22 cellular contexts compared by ENCODE assay signal in the genomic region with DNA sequence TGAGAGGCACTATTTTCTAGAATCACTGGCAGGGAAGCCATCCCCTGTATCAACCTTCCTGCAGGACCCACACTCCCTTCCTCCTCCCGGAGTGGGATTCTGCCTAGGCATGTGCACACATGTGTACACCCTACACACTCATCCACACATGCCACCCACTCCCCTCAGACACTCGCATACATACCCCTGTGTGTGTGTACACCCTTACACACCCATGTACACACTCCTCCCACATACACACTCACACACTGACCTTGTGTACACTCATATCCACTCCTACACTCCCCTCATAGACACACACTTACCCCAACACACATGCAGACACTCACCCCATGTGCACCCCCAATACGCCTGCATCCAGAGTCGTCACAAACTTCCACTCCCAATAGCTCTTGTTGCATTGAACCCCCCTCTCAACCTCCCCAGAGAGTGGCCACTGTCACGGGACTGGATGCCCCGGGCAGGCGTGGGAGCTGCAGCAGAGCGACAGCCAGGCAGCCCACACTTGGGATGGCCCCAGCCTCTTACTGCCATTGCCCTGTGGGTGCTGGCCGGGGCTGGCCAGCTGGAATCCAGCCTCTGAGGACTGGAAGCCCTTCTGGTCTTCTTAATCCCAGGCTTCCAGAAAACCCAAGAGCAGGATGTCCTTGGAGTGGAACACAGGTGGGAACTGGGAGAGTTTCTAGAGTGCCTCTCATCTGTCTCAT.
DNase-seq lines count a peak whose midpoint lies in the region; ATAC-seq, FAIRE-seq and TF ChIP-seq lines count a peak whose summit lies in the region.
"Had no signal": no experiment of that assay in that cellular context is flagged by ENCODE, and none has a peak within 500 bp of the region (broad histone marks: within the 10 kb centered on the region; RNA-seq: fewer than 3 reads in every experiment).

No MANE protein-coding gene starts in this region.

- no peaks in the 10 kb centered on the region for H3K9me3 ChIP-seq in naive thymus-derived CD4-positive, alpha-beta T cell (ENCODE audit: control insufficient read depth in 2 of 3, low read length in 3 of 3)
- no peaks in the 10 kb centered on the region for H3K9me3 ChIP-seq in upper lobe of right lung
- H3K9me3 ChIP-seq: A549, HAP-1 had no signal

- H3K4me1 ChIP-seq in naive thymus-derived CD4-positive, alpha-beta T cell (ENCODE audit: control insufficient read depth in 2 of 2, insufficient read depth in 2 of 2, low read length in 2 of 2): no peaks in the 10 kb centered on the region
- H3K4me1 ChIP-seq in upper lobe of right lung (no peaks in the 10 kb centered on the region), mesendoderm (ENCODE audit: control insufficient read depth, low read depth, low read length) (peaks cover 10% of the 10 kb centered on the region)
- H3K4me1 ChIP-seq: A549, HAP-1 had no signal

- H3K36me3 ChIP-seq in bronchial epithelial cell (ENCODE audit: control insufficient read depth, insufficient read depth, low read length) (no peaks in the 10 kb centered on the region), upper lobe of right lung (no peaks in the 10 kb centered on the region), mesendoderm (ENCODE audit: control insufficient read depth, insufficient read depth, low read length) (no peaks in the 10 kb centered on the region)
- no peaks in the 10 kb centered on the region for H3K36me3 ChIP-seq in naive thymus-derived CD4-positive, alpha-beta T cell (ENCODE audit: control insufficient read depth in 2 of 3, insufficient read depth in 3 of 3, low read length in 3 of 3)
- H3K36me3 ChIP-seq: HAP-1 had no signal

- CTCF ChIA-PET in naive thymus-derived CD4-positive, alpha-beta T cell (lab: Charles Lee): no interaction called here

- no peak overlapping the region for H3K4ac ChIP-seq in mesendoderm (ENCODE audit: low read depth, low read length)

- H3K27me3 ChIP-seq in bronchial epithelial cell (ENCODE audit: control insufficient read depth, insufficient read depth, low read length) (no peaks in the 10 kb centered on the region), upper lobe of right lung (no peaks in the 10 kb centered on the region), mesendoderm (ENCODE audit: insufficient read depth, low read length, poor library complexity) (no peaks in the 10 kb centered on the region)
- H3K27me3 ChIP-seq in naive thymus-derived CD4-positive, alpha-beta T cell (ENCODE audit: control insufficient read depth in 2 of 2, insufficient read depth in 2 of 2, low read length in 2 of 2): no peaks in the 10 kb centered on the region

- H3K79me2 ChIP-seq in mesendoderm (ENCODE audit: control insufficient read depth, insufficient read depth, low read length): no peaks in the 10 kb centered on the region

- no peak for TF ChIP-seq CTCF in natural killer cell (IDR thresholded peaks at IDR 0.05)
- no peak for TF ChIP-seq CTCF in bronchial epithelial cell (IDR thresholded peaks at IDR 0.05; ENCODE audit: insufficient read depth, low read length, severe bottlenecking)
- no peak for TF ChIP-seq CTCF in upper lobe of right lung (IDR thresholded peaks at IDR 0.05)

- H3K27ac Mint-ChIP-seq in natural killer cell: peak overlapping the region; percentile 9 to 81
- no peak overlapping the region for H3K27ac Mint-ChIP-seq in natural killer cell treated with Interleukin-12 subunit alpha and Interleukin-12 subunit beta and Interleukin-15 and Interleukin-18, amount 100 ng/mL, for 72 hours
- H3K27ac Mint-ChIP-seq in naive thymus-derived CD4-positive, alpha-beta T cell: no peak overlapping the region
- H3K27ac Mint-ChIP-seq: CD8-positive, alpha-beta T cell; GM23338 had no signal

- intact Hi-C loops in natural killer cell (cut with micrococcal nuclease) (no loop called here), upper lobe of right lung (cut with DNase I) (no loop called here)
- intact Hi-C loops in naive thymus-derived CD4-positive, alpha-beta T cell (cut with micrococcal nuclease): no loop called here

- no peak overlapping the region for H4K5ac ChIP-seq in mesendoderm (ENCODE audit: low read length)

- no peak overlapping the region for H3K4me2 ChIP-seq in mesendoderm (ENCODE audit: low read length)
- H3K4me2 ChIP-seq: A549, GM23338, PC-9 had no signal

- DNase-seq in natural killer cell (no peak), bronchial epithelial cell (ENCODE audit: low read depth) (no peak), upper lobe of right lung (no peak), mesendoderm (no peak), NCI-H226 (no peak), activated T-cell treated with anti-CD3 and anti-CD28 coated beads for 4 hours (no peak)
- no peak for DNase-seq in natural killer cell treated with Interleukin-12 subunit alpha and Interleukin-12 subunit beta and Interleukin-15 and Interleukin-18, amount 100 ng/mL, for 72 hours (ENCODE audit: low spot score)
- DNase-seq in naive thymus-derived CD4-positive, alpha-beta T cell: no peak
- DNase-seq: AML-193; CD8-positive, alpha-beta T cell; DMS 273 treated with DMSO at 0.1 percent for 48 hours; EL; GDM1; KBM-7; NCI-H526 treated with DMSO at 0.1 percent for 48 hours; PC-9 had no signal

- H2BK5ac ChIP-seq in mesendoderm (ENCODE audit: low read length): no peak overlapping the region

- peak; percentile 96 for FAIRE-seq in bronchial epithelial cell (lab: Jason Lieb, UNC)
- FAIRE-seq: A549, GM12878 had no signal

- no peak overlapping the region for H3K23ac ChIP-seq in mesendoderm (ENCODE audit: low read length)

- H3K9me3 Mint-ChIP-seq in natural killer cell: no peaks in the 10 kb centered on the region
- H3K9me3 Mint-ChIP-seq in natural killer cell treated with Interleukin-12 subunit alpha and Interleukin-12 subunit beta and Interleukin-15 and Interleukin-18, amount 100 ng/mL, for 72 hours: no peaks in the 10 kb centered on the region
- H3K9me3 Mint-ChIP-seq in naive thymus-derived CD4-positive, alpha-beta T cell: peaks cover 0 to 1% (median 0%) of the 10 kb centered on the region in 11 donors
- H3K9me3 Mint-ChIP-seq: CD8-positive, alpha-beta T cell; GM23338 had no signal

- POLR2A ChIA-PET in naive thymus-derived CD4-positive, alpha-beta T cell (lab: Charles Lee): no interaction called here

- H2BK15ac ChIP-seq in mesendoderm (replicated peaks; ENCODE audit: low read depth): no peak overlapping the region

- H3K18ac ChIP-seq in mesendoderm (ENCODE audit: low read length): no peak overlapping the region

- no CpG with 5 or more reads among the region's 9 CpGs for WGBS in mesendoderm (ENCODE audit: extremely low coverage, insufficient coverage, low lambda C conversion rate)

- H3K56ac ChIP-seq in mesendoderm (ENCODE audit: low read length): no peak overlapping the region

- no peaks in the 10 kb centered on the region for H3K36me3 Mint-ChIP-seq in natural killer cell
- no peaks in the 10 kb centered on the region for H3K36me3 Mint-ChIP-seq in natural killer cell treated with Interleukin-12 subunit alpha and Interleukin-12 subunit beta and Interleukin-15 and Interleukin-18, amount 100 ng/mL, for 72 hours
- H3K36me3 Mint-ChIP-seq in naive thymus-derived CD4-positive, alpha-beta T cell: no peaks in the 10 kb centered on the region
- H3K36me3 Mint-ChIP-seq: CD8-positive, alpha-beta T cell had no signal

- H3K79me1 ChIP-seq in mesendoderm (ENCODE audit: low read length): no peaks in the 10 kb centered on the region

- no peak overlapping the region for H2AK5ac ChIP-seq in mesendoderm (ENCODE audit: low read length)

- H3K27ac ChIP-seq in naive thymus-derived CD4-positive, alpha-beta T cell (ENCODE audit: low read depth, low read length): no peak overlapping the region
- no peak overlapping the region for H3K27ac ChIP-seq in upper lobe of right lung
- H3K27ac ChIP-seq in mesendoderm (ENCODE audit: low read depth, low read length): no peak overlapping the region
- H3K27ac ChIP-seq: A549, C4-2B, PC-9, SK-N-MC had no signal

- no peaks in the 10 kb centered on the region for H3K27me3 Mint-ChIP-seq in natural killer cell (ENCODE audit: low read depth in 2 of 2)
- H3K27me3 Mint-ChIP-seq in natural killer cell treated with Interleukin-12 subunit alpha and Interleukin-12 subunit beta and Interleukin-15 and Interleukin-18, amount 100 ng/mL, for 72 hours: no peaks in the 10 kb centered on the region
- H3K27me3 Mint-ChIP-seq in naive thymus-derived CD4-positive, alpha-beta T cell: peaks cover 0 to 10% (median 0%) of the 10 kb centered on the region in 5 donors

- H3K9ac ChIP-seq in mesendoderm (ENCODE audit: low read length): no peak overlapping the region

- no peak overlapping the region for H2BK120ac ChIP-seq in mesendoderm (ENCODE audit: low read depth, low read length)

- H3K4me3 ChIP-seq in bronchial epithelial cell (ENCODE audit: low read depth, low read length) (no peak overlapping the region), upper lobe of right lung (no peak overlapping the region), mesendoderm (ENCODE audit: low read length) (no peak overlapping the region)
- H3K4me3 ChIP-seq in naive thymus-derived CD4-positive, alpha-beta T cell (ENCODE audit: low read length): no peak overlapping the region
- H3K4me3 ChIP-seq: A549, GM12878, GM23338, HAP-1, PC-9, SK-N-MC had no signal

- H4K8ac ChIP-seq in mesendoderm (ENCODE audit: low read depth, low read length): no peak overlapping the region

- peaks cover 96 to 100% of the 10 kb centered on the region in 2 donors for H3K4me1 Mint-ChIP-seq in natural killer cell
- H3K4me1 Mint-ChIP-seq in natural killer cell treated with Interleukin-12 subunit alpha and Interleukin-12 subunit beta and Interleukin-15 and Interleukin-18, amount 100 ng/mL, for 72 hours (ENCODE audit: low read depth in 2 of 2): peaks cover 34 to 78% of the 10 kb centered on the region in 2 donors
- peaks cover 0 to 5% (median 0%) of the 10 kb centered on the region in 7 donors for H3K4me1 Mint-ChIP-seq in naive thymus-derived CD4-positive, alpha-beta T cell

- no peak for ATAC-seq in natural killer cell
- ATAC-seq in natural killer cell treated with Interleukin-12 subunit alpha and Interleukin-12 subunit beta and Interleukin-15 and Interleukin-18, amount 100 ng/mL, for 72 hours: no peak
- peak; percentile 5 for ATAC-seq in naive thymus-derived CD4-positive, alpha-beta T cell
- peak; percentile 8 for ATAC-seq in upper lobe of right lung
- ATAC-seq: A549; CD8-positive, alpha-beta T cell; GM12878; GM23338 had no signal

- H3K4me3 Mint-ChIP-seq in natural killer cell: no peak overlapping the region
- no peak overlapping the region for H3K4me3 Mint-ChIP-seq in natural killer cell treated with Interleukin-12 subunit alpha and Interleukin-12 subunit beta and Interleukin-15 and Interleukin-18, amount 100 ng/mL, for 72 hours
- no peak overlapping the region for H3K4me3 Mint-ChIP-seq in naive thymus-derived CD4-positive, alpha-beta T cell
- H3K4me3 Mint-ChIP-seq: CD8-positive, alpha-beta T cell; GM23338 had no signal

Comparison
In these comparisons a context has a peak if more than half of its experiments do, and no peak if none do; other contexts are left out.
1. H3K27ac Mint-ChIP-seq: peak in natural killer cell (2 of 2); none in natural killer cell treated with Interleukin-12 subunit alpha and Interleukin-12 subunit beta and Interleukin-15 and Interleukin-18, amount 100 ng/mL, for 72 hours (0 of 2) and naive thymus-derived CD4-positive, alpha-beta T cell (0 of 9).
2. ATAC-seq: peak in naive thymus-derived CD4-positive, alpha-beta T cell (single experiment) and upper lobe of right lung (single experiment); none in natural killer cell (0 of 3) and natural killer cell treated with Interleukin-12 subunit alpha and Interleukin-12 subunit beta and Interleukin-15 and Interleukin-18, amount 100 ng/mL, for 72 hours (0 of 2).